Comparison of ENCODE assay signal across 20 cellular contexts in the genomic region with DNA sequence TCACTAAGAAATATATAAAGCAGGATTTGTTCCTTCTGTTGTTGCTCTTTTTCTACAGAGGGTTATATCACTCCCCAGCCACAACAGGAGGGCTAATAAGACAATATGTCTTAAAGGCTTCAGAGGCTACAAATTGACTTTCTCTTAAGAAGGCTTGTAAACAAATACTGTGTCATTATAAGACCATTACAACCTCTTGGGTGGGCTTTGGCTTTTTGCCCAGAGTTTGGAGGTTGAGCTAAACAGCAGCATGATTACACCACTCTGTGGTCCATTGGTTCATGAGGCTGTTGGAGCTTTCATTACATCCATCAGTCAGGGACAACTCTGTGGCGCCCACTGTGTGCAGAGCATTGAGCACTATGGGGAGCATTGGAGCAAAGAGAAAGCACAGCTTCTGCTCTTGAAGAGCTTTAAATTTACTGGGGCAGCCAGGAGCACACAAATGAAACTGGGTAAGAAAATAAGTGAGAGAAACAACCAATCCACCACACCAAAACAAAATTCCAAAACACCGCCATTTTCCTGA.
"Had no signal": no experiment of that assay in that cellular context is flagged by ENCODE, and none has a peak within 500 bp of the region (broad histone marks: within the 10 kb centered on the region; RNA-seq: fewer than 3 reads in every experiment).

No MANE protein-coding gene starts in this region.

- DNase-seq: activated CD4-positive, alpha-beta T cell treated with anti-CD3 and anti-CD28 coated beads for 1 hour; activated CD4-positive, alpha-beta T cell treated with anti-CD3 and anti-CD28 coated beads, Interleukin-2, amount 50 U/mL, for 48 hours; activated CD8-positive, alpha-beta memory T cell treated with anti-CD3 and anti-CD28 coated beads, Interleukin-2, amount 10 ng/mL, durations not matched to agents 7 days and 5 days; activated effector memory CD4-positive, alpha-beta T cell treated with Interleukin-2 at 50 U/mL for 16 hours; activated T-cell treated with anti-CD3 and anti-CD28 coated beads, Interleukin-2, amount 50 U/mL, for 24 hours; effector memory CD4-positive, alpha-beta T cell; hypothalamus; kidney glomerular epithelial cell; lower lobe of right lung; midbrain; retina; stimulated activated CD4-positive, alpha-beta T cell treated with anti-CD3 and anti-CD28 coated beads, Interleukin-15, amount 100 ng/mL, for 24 hours; stimulated activated CD4-positive, alpha-beta T cell treated with anti-CD3 and anti-CD28 coated beads, Interleukin-4, amount 100 ng/mL, for 4 hours; stomach had no signal

- H3K4me1 ChIP-seq: lower lobe of right lung had no signal

- H3K27me3 ChIP-seq: neutrophil had no signal

- H3K9me3 ChIP-seq: lower lobe of right lung, neutrophil, stomach, thoracic aorta had no signal

- ATAC-seq: activated CD8-positive, alpha-beta memory T cell treated with anti-CD3 and anti-CD28 coated beads, Interleukin-2, amount 10 ng/mL, durations not matched to agents 7 days and 5 days; lower lobe of right lung had no signal

- H3K27ac ChIP-seq: epithelial cell of prostate, lower lobe of right lung, neutrophil, stomach, thoracic aorta had no signal

- H3K9me3 Mint-ChIP-seq: activated naive CD4-positive, alpha-beta T cell treated with anti-CD3 and anti-CD28 coated beads, Interleukin-2, amount 50 U/mL, for 24 hours; activated T-cell treated with anti-CD3 and anti-CD28 coated beads, Interleukin-2, amount 50 U/mL, for 24 hours; central memory CD8-positive, alpha-beta T cell had no signal

- H3K4me1 Mint-ChIP-seq: activated CD8-positive, alpha-beta memory T cell treated with anti-CD3 and anti-CD28 coated beads, Interleukin-2, amount 10 ng/mL, durations not matched to agents 7 days and 5 days; activated naive CD4-positive, alpha-beta T cell treated with anti-CD3 and anti-CD28 coated beads, Interleukin-2, amount 50 U/mL, for 24 hours; central memory CD8-positive, alpha-beta T cell had no signal

- H3K36me3 Mint-ChIP-seq: activated CD8-positive, alpha-beta memory T cell treated with anti-CD3 and anti-CD28 coated beads, Interleukin-2, amount 10 ng/mL, durations not matched to agents 7 days and 5 days; activated naive CD4-positive, alpha-beta T cell treated with anti-CD3 and anti-CD28 coated beads, Interleukin-2, amount 50 U/mL, for 24 hours; brain had no signal

- H3K27ac Mint-ChIP-seq: activated CD8-positive, alpha-beta memory T cell treated with anti-CD3 and anti-CD28 coated beads, Interleukin-2, amount 10 ng/mL, durations not matched to agents 7 days and 5 days; activated naive CD4-positive, alpha-beta T cell treated with anti-CD3 and anti-CD28 coated beads, Interleukin-2, amount 50 U/mL, for 24 hours; activated T-cell treated with anti-CD3 and anti-CD28 coated beads, Interleukin-2, amount 50 U/mL, for 24 hours had no signal

- H3K36me3 ChIP-seq: lower lobe of right lung, neutrophil, stomach, thoracic aorta had no signal

- H3K4me3 Mint-ChIP-seq: activated CD8-positive, alpha-beta memory T cell treated with anti-CD3 and anti-CD28 coated beads, Interleukin-2, amount 10 ng/mL, durations not matched to agents 7 days and 5 days; activated naive CD4-positive, alpha-beta T cell treated with anti-CD3 and anti-CD28 coated beads, Interleukin-2, amount 50 U/mL, for 24 hours; activated T-cell treated with anti-CD3 and anti-CD28 coated beads, Interleukin-2, amount 50 U/mL, for 24 hours; central memory CD8-positive, alpha-beta T cell had no signal

- H3K4me3 ChIP-seq: lower lobe of right lung, stomach, thoracic aorta had no signal
